In the genomic region with DNA sequence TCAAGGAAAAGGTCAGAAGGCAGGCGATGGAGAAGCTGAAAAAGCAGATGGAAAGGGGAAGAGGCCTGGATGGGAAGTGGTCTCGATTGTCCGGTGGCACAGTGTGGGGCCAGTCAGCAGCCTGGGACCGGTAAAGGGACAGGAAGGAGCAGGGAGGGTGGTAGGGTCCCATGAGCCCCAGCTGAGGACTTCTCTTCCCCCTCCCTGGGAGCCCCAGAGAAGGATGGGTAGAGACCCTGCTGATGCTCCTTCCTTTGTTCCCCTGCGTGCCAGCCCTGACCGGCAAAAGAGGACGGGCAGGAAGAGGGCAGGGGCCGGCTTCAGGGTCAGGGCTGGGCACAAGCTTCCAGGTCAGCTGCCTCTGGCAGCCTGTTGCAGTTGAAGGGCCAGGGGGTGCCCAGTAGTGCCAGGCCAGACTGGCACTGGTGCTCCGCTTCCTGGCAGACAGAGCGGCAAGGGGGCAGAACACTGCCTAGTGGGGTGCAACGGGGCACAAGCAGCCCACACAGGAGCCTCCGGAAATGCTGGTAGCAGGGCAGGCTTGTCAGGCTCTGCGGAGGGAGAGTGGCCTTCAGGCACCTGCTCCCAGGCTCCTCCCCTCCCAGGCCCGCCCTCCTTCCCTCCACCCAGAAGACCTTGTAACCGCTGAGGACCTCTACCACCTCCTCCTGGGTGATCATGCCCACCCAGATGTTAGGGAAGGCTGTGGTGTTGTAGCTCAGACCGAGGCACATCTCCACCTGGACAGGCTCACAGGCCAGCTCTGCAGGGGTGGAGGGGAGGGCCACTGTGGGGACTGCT, we compare ENCODE assay signal across 10 cellular contexts. TPM values are rescaled to one million over a fixed set of nuclear protein-coding genes. Genes with fewer than 3 reads are reported as not detected.
DNase-seq lines count a peak whose midpoint lies in the region; ATAC-seq and TF ChIP-seq lines count a peak whose summit lies in the region.
"Had no signal": no experiment of that assay in that cellular context is flagged by ENCODE, and none has a peak within 500 bp of the region (broad histone marks: within the 10 kb centered on the region; RNA-seq: fewer than 3 reads in every experiment).

No MANE protein-coding gene starts in this region.

- peaks cover 0 to 16% (median 4%) of the 10 kb centered on the region in 9 donors for H3K36me3 ChIP-seq in heart right ventricle
- H3K36me3 ChIP-seq in vagina: no peaks in the 10 kb centered on the region
- H3K36me3 ChIP-seq in MM.1S (replicated peaks; ENCODE audit: insufficient read depth, low read length): no peaks in the 10 kb centered on the region

- peak overlapping the region in 7 of 10 donors; percentile 61 to 91 (median 80) for H3K4me3 ChIP-seq in heart right ventricle
- peak overlapping the region; percentile 57 to 85 for H3K4me3 ChIP-seq in vagina
- no peak overlapping the region for H3K4me3 ChIP-seq in MM.1S (ENCODE audit: low read length)

- no peaks in the 10 kb centered on the region for H4K20me1 ChIP-seq in MM.1S (ENCODE audit: insufficient read depth, low read length)

- peaks cover 31% of the 10 kb centered on the region for H3K27me3 Mint-ChIP-seq in memory B cell
- peaks cover 40% of the 10 kb centered on the region for H3K27me3 Mint-ChIP-seq in activated T-helper 2 cell treated with anti-CD3 and anti-CD28 coated beads, Interferon-gamma antibody, Interleukin-2, Interleukin-4, amounts not matched to agents 10 μg/mL and 5 μg/mL and 100 μg/mL, durations not matched to agents 14 hours and 24 hours and 36 hours (ENCODE audit: low read depth)

- H3K27me3 ChIP-seq in heart right ventricle (peaks cover 0 to 38% (median 0%) of the 10 kb centered on the region in 7 donors), vagina (no peaks in the 10 kb centered on the region), MM.1S (replicated peaks; ENCODE audit: insufficient read depth, low read length) (peaks cover 64% of the 10 kb centered on the region)

- TF ChIP-seq POLR2A in vagina (IDR thresholded peaks at IDR 0.05): no peak

- H3K9me3 ChIP-seq in heart right ventricle (no peaks in the 10 kb centered on the region), vagina (no peaks in the 10 kb centered on the region), MM.1S (replicated peaks; ENCODE audit: insufficient read depth, low read length) (no peaks in the 10 kb centered on the region)

- H3K27ac ChIP-seq in heart right ventricle (peak overlapping the region; percentile 85 to 100 (median 97)), vagina (peak overlapping the region; percentile 96), MM.1S (ENCODE audit: low read length) (no peak overlapping the region)

- WGBS in heart right ventricle, 2 donors: 51 to 62% methylated on average over 15 to 16 of the region's 16 CpGs

- intact Hi-C loops in heart right ventricle (cut with DNase I): loop anchor here in 1 of 10 donors (5.0 to 10.0 kb wide), 2 partner anchors 41 to 133 kb away; a partner anchor contains a TSS
- intact Hi-C loops in Right ventricle myocardium superior (cut with DNase I): no loop called here
- intact Hi-C loops in vagina (cut with DNase I): no loop called here
- intact Hi-C loops in activated T-helper 2 cell treated with anti-CD3 and anti-CD28 coated beads, Interferon-gamma antibody, Interleukin-2, Interleukin-4, amounts not matched to agents 10 μg/mL and 5 μg/mL and 100 μg/mL, durations not matched to agents 14 hours and 24 hours and 36 hours (cut with micrococcal nuclease): no loop called here

- peaks cover 16% of the 10 kb centered on the region for H3K4me1 Mint-ChIP-seq in memory B cell
- H3K4me1 Mint-ChIP-seq in activated T-helper 2 cell treated with anti-CD3 and anti-CD28 coated beads, Interferon-gamma antibody, Interleukin-2, Interleukin-4, amounts not matched to agents 10 μg/mL and 5 μg/mL and 100 μg/mL, durations not matched to agents 14 hours and 24 hours and 36 hours (ENCODE audit: low read depth): peaks cover 19% of the 10 kb centered on the region

- no peaks in the 10 kb centered on the region for H3K9me2 ChIP-seq in MM.1S (replicated peaks; ENCODE audit: insufficient read depth, low read length)

- no peaks in the 10 kb centered on the region for H3K79me2 ChIP-seq in MM.1S (ENCODE audit: low read length)

- no peak overlapping the region for H3K9ac ChIP-seq in MM.1S (ENCODE audit: low read length)

- H3K4me2 ChIP-seq in MM.1S (ENCODE audit: low read depth, low read length): no peak overlapping the region

- no peaks in the 10 kb centered on the region for H3K9me3 Mint-ChIP-seq in memory B cell
- H3K9me3 Mint-ChIP-seq in activated T-helper 2 cell treated with anti-CD3 and anti-CD28 coated beads, Interferon-gamma antibody, Interleukin-2, Interleukin-4, amounts not matched to agents 10 μg/mL and 5 μg/mL and 100 μg/mL, durations not matched to agents 14 hours and 24 hours and 36 hours: no peaks in the 10 kb centered on the region

- H3F3A ChIP-seq in MM.1S (ENCODE audit: insufficient read depth, low read length): no peaks in the 10 kb centered on the region

- H2AFZ ChIP-seq in MM.1S (ENCODE audit: low read length): no peak overlapping the region

- H3K27ac Mint-ChIP-seq in memory B cell: no peak overlapping the region
- H3K27ac Mint-ChIP-seq in activated T-helper 2 cell treated with anti-CD3 and anti-CD28 coated beads, Interferon-gamma antibody, Interleukin-2, Interleukin-4, amounts not matched to agents 10 μg/mL and 5 μg/mL and 100 μg/mL, durations not matched to agents 14 hours and 24 hours and 36 hours: no peak overlapping the region
- H3K27ac Mint-ChIP-seq: activated CD8-positive, alpha-beta T cell treated with anti-CD3 and anti-CD28 coated beads, Interleukin-2, amount 10 ng/mL, durations not matched to agents 7 days and 5 days had no signal

- TF ChIP-seq CTCF in heart right ventricle (IDR thresholded peaks at IDR 0.05) (no peak), vagina (IDR thresholded peaks at IDR 0.05) (no peak), MM.1S (IDR thresholded peaks at IDR 0.05; ENCODE audit: low read length) (no peak)

- H3K4me3 Mint-ChIP-seq in memory B cell: no peak overlapping the region
- H3K4me3 Mint-ChIP-seq in activated T-helper 2 cell treated with anti-CD3 and anti-CD28 coated beads, Interferon-gamma antibody, Interleukin-2, Interleukin-4, amounts not matched to agents 10 μg/mL and 5 μg/mL and 100 μg/mL, durations not matched to agents 14 hours and 24 hours and 36 hours (ENCODE audit: low read depth): no peak overlapping the region
- H3K4me3 Mint-ChIP-seq: activated CD8-positive, alpha-beta T cell treated with anti-CD3 and anti-CD28 coated beads, Interleukin-2, amount 10 ng/mL, durations not matched to agents 7 days and 5 days had no signal

- no peak for DNase-seq in heart right ventricle
- DNase-seq in Right ventricle myocardium superior: no peak
- no peak for DNase-seq in memory B cell (ENCODE audit: low spot score in 2 of 2)
- DNase-seq in vagina (ENCODE audit: extremely low spot score in 2 of 2): no peak
- DNase-seq in MM.1S: no peak
- DNase-seq in activated T-helper 2 cell treated with anti-CD3 and anti-CD28 coated beads, Interferon-gamma antibody, Interleukin-2, Interleukin-4, amounts not matched to agents 10 μg/mL and 5 μg/mL and 100 μg/mL, durations not matched to agents 14 hours and 24 hours and 36 hours (ENCODE audit: low spot score): no peak
- DNase-seq: activated CD8-positive, alpha-beta T cell treated with anti-CD3 and anti-CD28 coated beads, Interleukin-2, amount 10 ng/mL, durations not matched to agents 7 days and 5 days; KBM-7 had no signal

- H3K36me3 Mint-ChIP-seq in memory B cell: peaks cover 2% of the 10 kb centered on the region
- H3K36me3 Mint-ChIP-seq in activated T-helper 2 cell treated with anti-CD3 and anti-CD28 coated beads, Interferon-gamma antibody, Interleukin-2, Interleukin-4, amounts not matched to agents 10 μg/mL and 5 μg/mL and 100 μg/mL, durations not matched to agents 14 hours and 24 hours and 36 hours (ENCODE audit: low read depth): peaks cover 12% of the 10 kb centered on the region

- H3K4me1 ChIP-seq in heart right ventricle: peaks cover 16 to 50% (median 40%) of the 10 kb centered on the region in 9 donors
- peaks cover 46% of the 10 kb centered on the region for H3K4me1 ChIP-seq in vagina
- H3K4me1 ChIP-seq in MM.1S (ENCODE audit: low read length): 0 out of 2 replicates have a peak, but pooled peaks cover 5% of the 10 kb centered on the region

- ATAC-seq in heart right ventricle: peak in 3 of 8 donors; percentile 0 to 8 (median 1)
- ATAC-seq in Right ventricle myocardium superior (ENCODE audit: poor library complexity): no peak
- ATAC-seq in memory B cell (ENCODE audit: low read depth): peak; percentile 29
- ATAC-seq: activated CD8-positive, alpha-beta T cell treated with anti-CD3 and anti-CD28 coated beads, Interleukin-2, amount 10 ng/mL, durations not matched to agents 7 days and 5 days; Panc1 had no signal

RNA-seq across cellular contexts. Expression of a gene that starts 0.7 kb away (rescaled TPM):
- 10 to 100 TPM; 11.4 to 25.1 (median 19.9) TPM for total RNA-seq in heart right ventricle
- 10 to 100 TPM; 32.8 to 35.7 TPM for polyA plus RNA-seq in heart right ventricle
- 15.1 TPM for total RNA-seq in Right ventricle myocardium superior
- total RNA-seq in vagina: 32.2 TPM
- total RNA-seq in activated T-helper 2 cell treated with anti-CD3 and anti-CD28 coated beads, Interferon-gamma antibody, Interleukin-2, Interleukin-4, amounts not matched to agents 10 μg/mL and 5 μg/mL and 100 μg/mL, durations not matched to agents 14 hours and 24 hours and 36 hours: not detected in 2 replicates
- total RNA-seq: activated CD8-positive, alpha-beta T cell treated with anti-CD3 and anti-CD28 coated beads, Interleukin-2, amount 10 ng/mL, durations not matched to agents 7 days and 5 days had no signal

RNA-seq across cellular contexts. Expression of a gene that starts 5.1 kb away (rescaled TPM):
- total RNA-seq in heart right ventricle (not detected), Right ventricle myocardium superior (not detected), vagina (not detected)
- under 1 TPM in 1 of 2 donors, not detected in 1; 0.04 TPM for polyA plus RNA-seq in heart right ventricle
- total RNA-seq in activated T-helper 2 cell treated with anti-CD3 and anti-CD28 coated beads, Interferon-gamma antibody, Interleukin-2, Interleukin-4, amounts not matched to agents 10 μg/mL and 5 μg/mL and 100 μg/mL, durations not matched to agents 14 hours and 24 hours and 36 hours: not detected in 2 replicates
- total RNA-seq: activated CD8-positive, alpha-beta T cell treated with anti-CD3 and anti-CD28 coated beads, Interleukin-2, amount 10 ng/mL, durations not matched to agents 7 days and 5 days; lower leg skin had no signal

RNA-seq across cellular contexts. Expression of a gene that starts 7.1 kb away (rescaled TPM):
- 10 to 100 TPM; 11.1 to 17.6 (median 13.4) TPM for total RNA-seq in heart right ventricle
- 10 to 100 TPM in 1 of 2 donors, 1 to 10 TPM in 1; 6.4 to 13.2 TPM for polyA plus RNA-seq in heart right ventricle
- 12.9 TPM for total RNA-seq in Right ventricle myocardium superior
- total RNA-seq in vagina: 19.6 TPM
- total RNA-seq in activated T-helper 2 cell treated with anti-CD3 and anti-CD28 coated beads, Interferon-gamma antibody, Interleukin-2, Interleukin-4, amounts not matched to agents 10 μg/mL and 5 μg/mL and 100 μg/mL, durations not matched to agents 14 hours and 24 hours and 36 hours: 29.9 and 32.6 TPM in 2 replicates

RNA-seq across cellular contexts. Expression of a gene that starts 24.5 kb away (rescaled TPM):
- 100 to 1,000 TPM in 4 of 10 donors, 10 to 100 TPM in 6; 37.8 to 136 (median 96.9) TPM for total RNA-seq in heart right ventricle
- polyA plus RNA-seq in heart right ventricle: 10 to 100 TPM; 35.8 to 97.5 TPM
- total RNA-seq in Right ventricle myocardium superior: 41.9 TPM
- total RNA-seq in vagina: 295 TPM
- 6.0 and 7.2 TPM in 2 replicates for total RNA-seq in activated T-helper 2 cell treated with anti-CD3 and anti-CD28 coated beads, Interferon-gamma antibody, Interleukin-2, Interleukin-4, amounts not matched to agents 10 μg/mL and 5 μg/mL and 100 μg/mL, durations not matched to agents 14 hours and 24 hours and 36 hours

RNA-seq across cellular contexts. Expression of a gene that starts 40.1 kb away (rescaled TPM):
- total RNA-seq in heart right ventricle: 100 to 1,000 TPM in 9 of 10 donors, 10 to 100 TPM in 1; 87.0 to 183 (median 136) TPM
- 10 to 100 TPM; 42.0 to 64.9 TPM for polyA plus RNA-seq in heart right ventricle
- total RNA-seq in Right ventricle myocardium superior: 136 TPM
- total RNA-seq in vagina: 2.5 TPM
- total RNA-seq in activated T-helper 2 cell treated with anti-CD3 and anti-CD28 coated beads, Interferon-gamma antibody, Interleukin-2, Interleukin-4, amounts not matched to agents 10 μg/mL and 5 μg/mL and 100 μg/mL, durations not matched to agents 14 hours and 24 hours and 36 hours: 1.0 and 1.1 TPM in 2 replicates

Comparison
In these comparisons a context has a peak if more than half of its experiments do, and no peak if none do; other contexts are left out.
1. RNA of a gene that starts 0.7 kb away (total RNA-seq): 32.2 TPM in vagina (single experiment), 11.4 to 25.1 TPM in heart right ventricle and 15.1 TPM in Right ventricle myocardium superior (single experiment); not detected in activated T-helper 2 cell treated with anti-CD3 and anti-CD28 coated beads, Interferon-gamma antibody, Interleukin-2, Interleukin-4, amounts not matched to agents 10 μg/mL and 5 μg/mL and 100 μg/mL, durations not matched to agents 14 hours and 24 hours and 36 hours; every median in the first group is over 10 times any median in the second.